14 cellular contexts compared by ENCODE assay signal in the genomic region with DNA sequence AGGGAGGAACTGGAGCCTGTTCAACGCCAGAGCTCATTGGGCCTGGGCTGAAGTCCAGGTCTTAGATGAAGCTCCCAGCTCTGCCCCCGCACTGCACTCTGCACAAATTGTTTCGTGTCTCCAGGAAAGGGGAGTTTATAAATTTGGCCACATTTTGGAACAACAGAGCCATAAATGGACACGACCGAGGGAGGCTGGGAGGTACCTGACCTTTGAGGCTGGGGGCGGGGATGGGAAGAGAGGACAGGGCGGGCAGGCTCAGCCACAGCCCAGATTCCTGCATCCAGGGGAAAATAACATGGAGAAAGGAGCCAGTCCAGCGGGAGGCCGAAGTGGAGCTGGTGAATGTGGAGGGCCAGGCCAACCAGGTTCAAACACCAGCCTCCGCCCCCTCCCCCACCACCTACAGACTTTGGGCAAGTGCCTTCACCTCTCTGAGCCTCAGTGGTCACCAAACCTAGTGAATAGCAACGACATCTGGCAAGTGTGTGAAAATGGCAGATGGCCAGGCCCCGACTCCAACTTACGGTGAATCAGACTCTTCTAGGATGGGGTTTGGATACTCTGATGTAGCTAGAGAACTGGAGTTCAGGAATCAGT. TPM values are rescaled to one million over a fixed set of nuclear protein-coding genes. Genes with fewer than 3 reads are reported as not detected.
DNase-seq lines count a peak whose midpoint lies in the region; ATAC-seq, FAIRE-seq and TF ChIP-seq lines count a peak whose summit lies in the region.
"Had no signal": no experiment of that assay in that cellular context is flagged by ENCODE, and none has a peak within 500 bp of the region (broad histone marks: within the 10 kb centered on the region; RNA-seq: fewer than 3 reads in every experiment).

No MANE protein-coding gene starts in this region.

- FAIRE-seq in astrocyte (lab: Jason Lieb, UNC) = no peak

- H3K4me3 ChIP-seq in astrocyte (ENCODE audit: insufficient read depth, low read depth, low read length) (no peak overlapping the region), foreskin fibroblast (ENCODE audit: low read depth in 1 of 2, low read length in 2 of 2) (no peak overlapping the region), mucosa of rectum (ENCODE audit: low read length in 2 of 2) (no peak overlapping the region), upper lobe of right lung (no peak overlapping the region)

- no peaks in the 10 kb centered on the region for H3K79me2 ChIP-seq in astrocyte (ENCODE audit: insufficient read depth, low read length)

- peaks cover 3% of the 10 kb centered on the region for H3K36me3 Mint-ChIP-seq in astrocyte (ENCODE audit: low read depth, unreplicated experiment)
- H3K36me3 Mint-ChIP-seq: activated naive CD8-positive, alpha-beta T cell treated with anti-CD3 and anti-CD28 coated beads, Interleukin-2, amount 10 ng/mL, durations not matched to agents 7 days and 5 days had no signal

- no peaks in the 10 kb centered on the region for H4K20me1 ChIP-seq in astrocyte (ENCODE audit: insufficient read depth, low read length)

- TF ChIP-seq CTCF in astrocyte (IDR thresholded peaks at IDR 0.05; ENCODE audit: insufficient read depth, low read depth, low read length) (no peak), foreskin fibroblast (IDR thresholded peaks at IDR 0.05; ENCODE audit: low read depth, low read length) (no peak), upper lobe of right lung (IDR thresholded peaks at IDR 0.05) (no peak), GM10266 (IDR thresholded peaks at IDR 0.05; ENCODE audit: control insufficient read depth, insufficient read depth, low read depth, missing control alignments) (no peak)

- no peak overlapping the region for H2AFZ ChIP-seq in astrocyte (ENCODE audit: low read depth, low read length)

- peaks cover 13% of the 10 kb centered on the region for H3K4me1 Mint-ChIP-seq in astrocyte (ENCODE audit: low read depth, unreplicated experiment)
- H3K4me1 Mint-ChIP-seq: activated naive CD8-positive, alpha-beta T cell treated with anti-CD3 and anti-CD28 coated beads, Interleukin-2, amount 10 ng/mL, durations not matched to agents 7 days and 5 days had no signal

- H3K9ac ChIP-seq in astrocyte (ENCODE audit: low read length) (no peak overlapping the region), mucosa of rectum (ENCODE audit: low read depth in 1 of 2, low read length in 2 of 2) (no peak overlapping the region)

- H3K4me2 ChIP-seq in astrocyte (ENCODE audit: low read length) = no peak overlapping the region

- H3K27ac Mint-ChIP-seq in astrocyte (ENCODE audit: unreplicated experiment) = no peak overlapping the region
- H3K27ac Mint-ChIP-seq: activated naive CD8-positive, alpha-beta T cell treated with anti-CD3 and anti-CD28 coated beads, Interleukin-2, amount 10 ng/mL, durations not matched to agents 7 days and 5 days; nephron progenitor cell had no signal

- intact Hi-C loops in upper lobe of right lung (cut with DNase I) = no loop called here

- H3K9me3 ChIP-seq in astrocyte (ENCODE audit: insufficient read depth, low read depth, low read length) (no peaks in the 10 kb centered on the region), mucosa of rectum (ENCODE audit: control insufficient read depth in 2 of 2, low read length in 2 of 2) (no peaks in the 10 kb centered on the region), upper lobe of right lung (no peaks in the 10 kb centered on the region)

- peaks cover 8% of the 10 kb centered on the region for H3K9me3 Mint-ChIP-seq in astrocyte (ENCODE audit: unreplicated experiment)

- DNase-seq in astrocyte (ENCODE audit: low read depth) (peak; percentile 56), foreskin fibroblast (peak; percentile 38 to 68), upper lobe of right lung (no peak), NCI-H2029 treated with DMSO at 0.1 percent for 48 hours (lab: John Stamatoyannopoulos, UW) (no peak), GM10266 (ENCODE audit: extremely low spot score) (no peak), NK-92 (lab: John Stamatoyannopoulos, UW; ENCODE audit: unreplicated experiment) (no peak)
- DNase-seq: activated naive CD8-positive, alpha-beta T cell treated with anti-CD3 and anti-CD28 coated beads, Interleukin-2, amount 10 ng/mL, durations not matched to agents 7 days and 5 days; COR-L47; effector CD8-positive, alpha-beta T cell; NCI-H2081 treated with DMSO at 0.1 percent for 48 hours; nephron progenitor cell; T-helper 9 cell had no signal

- no peak overlapping the region for H3K4me3 Mint-ChIP-seq in astrocyte (ENCODE audit: unreplicated experiment)
- H3K4me3 Mint-ChIP-seq: activated naive CD8-positive, alpha-beta T cell treated with anti-CD3 and anti-CD28 coated beads, Interleukin-2, amount 10 ng/mL, durations not matched to agents 7 days and 5 days; nephron progenitor cell had no signal

- ATAC-seq in upper lobe of right lung (no peak), GM19467 (IDR thresholded peaks at IDR 0.05; ENCODE audit: unreplicated experiment) (no peak)

- H3K36me3 ChIP-seq in astrocyte (ENCODE audit: insufficient read depth, low read length) = no peaks in the 10 kb centered on the region
- H3K36me3 ChIP-seq in mucosa of rectum (ENCODE audit: control insufficient read depth in 2 of 2, insufficient read depth in 2 of 2, low read length in 2 of 2) = no peaks in the 10 kb centered on the region
- no peaks in the 10 kb centered on the region for H3K36me3 ChIP-seq in upper lobe of right lung

- H3K4me1 ChIP-seq in astrocyte (ENCODE audit: insufficient read depth, low read length) (peaks cover 9% of the 10 kb centered on the region), mucosa of rectum (ENCODE audit: control insufficient read depth in 2 of 2, insufficient read depth in 2 of 2, low read length in 2 of 2) (peaks cover 0 to 3% of the 10 kb centered on the region in 2 donors), upper lobe of right lung (peaks cover 19% of the 10 kb centered on the region)

- H3K27ac ChIP-seq in astrocyte (ENCODE audit: low read depth, low read length) (no peak overlapping the region), mucosa of rectum (ENCODE audit: low read depth in 2 of 2, low read length in 2 of 2) (peak overlapping the region; percentile 44 to 67), upper lobe of right lung (peak overlapping the region; percentile 60)

- peaks cover 3% of the 10 kb centered on the region for H3K27me3 Mint-ChIP-seq in astrocyte (ENCODE audit: low read depth, unreplicated experiment)
- H3K27me3 Mint-ChIP-seq: activated naive CD8-positive, alpha-beta T cell treated with anti-CD3 and anti-CD28 coated beads, Interleukin-2, amount 10 ng/mL, durations not matched to agents 7 days and 5 days had no signal

- peaks cover 2% of the 10 kb centered on the region for H3K27me3 ChIP-seq in astrocyte (ENCODE audit: insufficient read depth, low read length)
- H3K27me3 ChIP-seq in mucosa of rectum (ENCODE audit: control insufficient read depth in 2 of 2, insufficient read depth in 2 of 2, low read length in 2 of 2) = no peaks in the 10 kb centered on the region
- H3K27me3 ChIP-seq in upper lobe of right lung = no peaks in the 10 kb centered on the region

RNA-seq across cellular contexts. Expression of gene SMTN, which starts 36.8 kb away (rescaled TPM):
- 97.5 and 98.9 TPM in 2 replicates for total RNA-seq in astrocyte
- total RNA-seq in upper lobe of right lung = 71.6 TPM

Comparison
In these comparisons a context has a peak if more than half of its experiments do, and no peak if none do; other contexts are left out.
1. DNase-seq: peak in astrocyte (single experiment) and foreskin fibroblast (2 of 2); none in upper lobe of right lung (single experiment), NCI-H2029 treated with DMSO at 0.1 percent for 48 hours (single experiment), GM10266 (single experiment) and NK-92 (single experiment).